In the genomic region with DNA sequence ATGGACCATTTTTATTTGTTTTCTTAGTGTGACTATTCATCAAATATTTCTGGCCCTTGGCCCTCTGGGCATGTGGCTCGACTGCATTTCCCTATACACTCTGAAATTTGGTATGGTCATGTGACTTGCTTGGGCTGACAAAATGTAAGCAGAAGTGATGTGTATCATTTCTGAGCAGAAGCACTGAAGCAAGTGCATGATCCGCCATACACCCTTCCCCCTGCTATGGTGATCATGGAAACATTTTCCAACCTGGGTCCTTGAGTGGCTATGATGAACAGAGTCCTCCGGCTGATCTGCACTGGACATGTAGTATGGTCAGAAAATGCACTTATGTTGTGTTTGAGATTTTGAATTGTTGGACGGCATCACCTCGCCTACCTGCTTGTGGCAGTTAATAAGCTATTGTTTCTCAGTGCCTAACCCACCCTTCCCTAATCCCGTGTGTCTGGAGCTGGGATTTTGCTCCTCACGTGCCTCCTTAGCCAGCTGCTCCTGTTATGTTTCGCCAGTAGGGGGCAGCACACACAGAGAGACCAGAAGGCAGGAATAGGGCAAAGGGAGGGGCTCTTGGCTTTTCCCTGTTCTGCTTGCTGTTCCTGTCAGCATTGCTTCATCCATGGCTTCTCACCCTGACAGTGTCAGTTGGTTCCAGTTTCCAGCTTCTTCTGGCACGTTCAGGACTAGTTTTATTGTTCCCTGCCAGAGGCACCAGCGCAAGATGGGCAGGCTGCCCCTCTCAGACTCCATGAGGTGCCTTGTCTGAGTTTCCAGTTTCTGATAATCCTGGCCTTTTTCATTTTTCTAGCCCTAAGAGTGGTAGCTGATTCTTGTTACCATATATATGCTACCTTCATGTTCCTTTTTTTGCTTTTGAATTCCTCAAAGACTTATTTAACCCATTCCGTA, we compare ENCODE assay signal across 8 cellular contexts.
DNase-seq lines count a peak whose midpoint lies in the region; ATAC-seq and TF ChIP-seq lines count a peak whose summit lies in the region.

No MANE protein-coding gene starts in this region.

- no peak overlapping the region for H2AFZ ChIP-seq in SU-DHL-6 (ENCODE audit: low read depth, low read length, severe bottlenecking)

- in situ Hi-C loops in GM13977 (cut with MboI; ENCODE audit: low pct_unique_long_range_greater_than_20kb, low sequenced_read_pairs, unreplicated experiment), result loop anchor here (25.0 kb wide), 1 partner anchor 587 kb away; no protein-coding TSS in a partner anchor

- H3K79me2 ChIP-seq in SU-DHL-6 (ENCODE audit: insufficient read depth, low read length), result no peaks in the 10 kb centered on the region

- H3K4me1 ChIP-seq in upper lobe of right lung, result no peaks in the 10 kb centered on the region

- ATAC-seq in HG02763 (IDR thresholded peaks at IDR 0.05; ENCODE audit: unreplicated experiment) (peak; percentile 79), upper lobe of right lung (peak; percentile 92)

- no peak overlapping the region for H3K9ac ChIP-seq in SU-DHL-6 (ENCODE audit: low read length)

- H3F3A ChIP-seq in SU-DHL-6 (ENCODE audit: insufficient read depth), result peaks cover 3% of the 10 kb centered on the region; the same call in 1 of the 2 replicates

- DNase-seq in AG20443 (ENCODE audit: low spot score), result peak; percentile 57
- DNase-seq in GM13977 (ENCODE audit: low spot score), result peak; percentile 45
- DNase-seq in NAMALWA (ENCODE audit: low spot score), result peak; percentile 67
- peak; percentile 38 for DNase-seq in dermis blood vessel endothelial cell
- DNase-seq in mucosa of gallbladder (ENCODE audit: low spot score), result peak; percentile 63
- peak; percentile 73 for DNase-seq in upper lobe of right lung

- H4K20me1 ChIP-seq in SU-DHL-6 (ENCODE audit: low read depth, low read length), result no peaks in the 10 kb centered on the region

- H3K4me2 ChIP-seq in SU-DHL-6 (ENCODE audit: low read depth, low read length, poor library complexity, severe bottlenecking), result no peak overlapping the region

- H3K9me2 ChIP-seq in SU-DHL-6 (replicated peaks; ENCODE audit: insufficient read depth, low read length), result no peaks in the 10 kb centered on the region

- no peak overlapping the region for H3K4me3 ChIP-seq in SU-DHL-6 (ENCODE audit: insufficient read depth, low read length, poor library complexity, severe bottlenecking)
- no peak overlapping the region for H3K4me3 ChIP-seq in upper lobe of right lung

- H3K27me3 ChIP-seq in SU-DHL-6 (ENCODE audit: low read length) (no peaks in the 10 kb centered on the region), upper lobe of right lung (no peaks in the 10 kb centered on the region)

- H3K36me3 ChIP-seq in SU-DHL-6 (ENCODE audit: low read length), result no peaks in the 10 kb centered on the region
- no peaks in the 10 kb centered on the region for H3K36me3 ChIP-seq in upper lobe of right lung

- H3K27ac ChIP-seq in SU-DHL-6 (ENCODE audit: low read depth, low read length) (no peak overlapping the region), upper lobe of right lung (no peak overlapping the region)

- intact Hi-C loops in upper lobe of right lung (cut with DNase I), result no loop called here

- H3K9me3 ChIP-seq in SU-DHL-6 (ENCODE audit: insufficient read depth, low read length) (no peaks in the 10 kb centered on the region), upper lobe of right lung (no peaks in the 10 kb centered on the region)

- peak; percentile 92 for TF ChIP-seq CTCF in GM13977 (IDR thresholded peaks at IDR 0.05; ENCODE audit: extremely low read depth, insufficient read depth, missing control alignments)
- TF ChIP-seq CTCF in SU-DHL-6 (IDR thresholded peaks at IDR 0.05; ENCODE audit: insufficient read depth, low read length, poor library complexity, severe bottlenecking), result peak; percentile 92
- TF ChIP-seq CTCF in upper lobe of right lung (IDR thresholded peaks at IDR 0.05), result peak; percentile 58
